Comparison of ENCODE assay signal across 8 cellular contexts in genomic region chr10:29239569-29240472, GRCh38. TPM values are rescaled to one million over a fixed set of nuclear protein-coding genes. Genes with fewer than 3 reads are reported as not detected.
A peak's percentile ranks its signal among the peaks of the same experiment; 100 is the strongest.
DNase-seq lines count a peak whose midpoint lies in the region; ATAC-seq, FAIRE-seq and TF ChIP-seq lines count a peak whose summit lies in the region.

No MANE protein-coding gene starts in this region.

- ATAC-seq in GM18867 (IDR thresholded peaks at IDR 0.05; ENCODE audit: unreplicated experiment) (peak; percentile 58), HG02973 (IDR thresholded peaks at IDR 0.05; ENCODE audit: unreplicated experiment) (no peak), GM18519 (IDR thresholded peaks at IDR 0.05; ENCODE audit: low FRiP score, unreplicated experiment) (no peak)

- peak; percentile 51 for TF ChIP-seq CTCF in AG04450 (IDR thresholded peaks at IDR 0.05; ENCODE audit: low read depth, low read length)

- no peaks in the 10 kb centered on the region for H3K9me3 ChIP-seq in AG04450 (ENCODE audit: control insufficient read depth, insufficient read depth, low read length)

- H3K27me3 ChIP-seq in AG04450 (ENCODE audit: control insufficient read depth, insufficient read depth, low read length), result peaks cover 25% of the 10 kb centered on the region

- no peak for DNase-seq in AG04450 (ENCODE audit: low read depth, low spot score)
- peak; percentile 42 for DNase-seq in RCC 7860 (ENCODE audit: low spot score)
- peak; percentile 41 for DNase-seq in glomerular visceral epithelial cell (ENCODE audit: extremely low spot score)
- DNase-seq in OCI-M2 (lab: John Stamatoyannopoulos, UW; ENCODE audit: unreplicated experiment), result no peak
- DNase-seq in superior temporal gyrus (ENCODE audit: extremely low spot score), result no peak

- no peak overlapping the region for H3K4me3 ChIP-seq in AG04450 (ENCODE audit: low read depth, low read length)

- POLR2A ChIA-PET in AG04450 (lab: Yijun Ruan, JAX), result no interaction called here

- CTCF ChIA-PET in AG04450 (lab: Charles Lee), result interaction anchor here (1.1 to 1.3 kb wide), 2 partner anchors 65 to 577 kb away, joined by 3 to 4 read pairs; no protein-coding TSS in a partner anchor

- H3K27ac ChIP-seq in AG04450 (ENCODE audit: low read depth, low read length), result no peak overlapping the region

- FAIRE-seq in RCC 7860 (lab: Jason Lieb, UNC), result peak; percentile 23

RNA-seq across cellular contexts. Expression of gene LYZL1, which starts 49.0 kb away (rescaled TPM):
- not detected in 2 replicates for polyA plus RNA-seq in AG04450 (2011; rRNA removed)
- polyA minus RNA-seq in AG04450 (2011; rRNA and poly(A)+ RNA removed), result not detected in 2 replicates

Comparison
In these comparisons a context has a peak if more than half of its experiments do, and no peak if none do; other contexts are left out.
1. DNase-seq: peak in RCC 7860 (single experiment) and glomerular visceral epithelial cell (single experiment); none in AG04450 (single experiment), OCI-M2 (single experiment) and superior temporal gyrus (single experiment).